27 cellular contexts compared by ENCODE assay signal in the genomic region with DNA sequence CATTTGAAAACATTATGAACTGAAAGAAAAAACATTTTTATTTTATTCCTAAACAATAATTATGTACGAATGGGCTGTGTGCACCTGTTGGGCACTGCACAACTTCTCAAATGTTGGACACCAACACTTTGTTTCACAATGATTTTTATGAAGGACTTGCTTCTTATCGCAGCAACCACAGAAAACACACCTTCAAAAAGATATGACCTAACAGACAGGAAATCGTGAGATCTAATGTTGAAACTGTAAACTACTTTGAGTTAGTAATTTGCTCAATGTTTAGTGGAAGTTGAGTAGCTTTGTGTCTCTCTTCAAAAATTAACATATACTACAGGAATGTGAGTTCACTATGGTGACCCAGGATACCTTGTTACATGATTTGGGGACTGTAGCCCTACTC.
"Had no signal": no experiment of that assay in that cellular context is flagged by ENCODE, and none has a peak within 500 bp of the region (broad histone marks: within the 10 kb centered on the region; RNA-seq: fewer than 3 reads in every experiment).

No MANE protein-coding gene starts in this region.

- H3K4me1 ChIP-seq: colonic mucosa, esophagus squamous epithelium, foreskin keratinocyte, gastroesophageal sphincter had no signal

- H3K27me3 ChIP-seq: colonic mucosa, gastrocnemius medialis, heart left ventricle had no signal

- H3K36me3 ChIP-seq: colonic mucosa, esophagus muscularis mucosa, esophagus squamous epithelium, gastrocnemius medialis, gastroesophageal sphincter, heart left ventricle, heart right ventricle had no signal

- H3K4me2 ChIP-seq: hepatocyte had no signal

- ATAC-seq: effector memory CD8-positive, alpha-beta T cell; esophagus mucosa; gastrocnemius medialis; gastroesophageal sphincter had no signal

- DNase-seq: colonic mucosa; cortex of kidney; dermis blood vessel endothelial cell; effector CD8-positive, alpha-beta T cell; effector memory CD4-positive, alpha-beta T cell; effector memory CD8-positive, alpha-beta T cell; endodermal cell; erythroblast; esophagus squamous epithelium; foreskin fibroblast; foreskin keratinocyte; foreskin melanocyte; gastrocnemius medialis; head of caudate nucleus; heart left ventricle; hippocampal formation had no signal

- H3K79me2 ChIP-seq: hepatocyte had no signal

- FAIRE-seq: colon, endometrium, endothelial cell of umbilical vein, frontal cortex had no signal

- H3K9me3 ChIP-seq: colonic mucosa, esophagus muscularis mucosa, esophagus squamous epithelium, gastrocnemius medialis, gastroesophageal sphincter, heart left ventricle, heart right ventricle had no signal

- H2AFZ ChIP-seq: hepatocyte had no signal

- H3K4me3 ChIP-seq: colonic mucosa, coronary artery, dorsolateral prefrontal cortex, esophagus muscularis mucosa, esophagus squamous epithelium, gastrocnemius medialis, gastroesophageal sphincter, heart left ventricle, heart right ventricle, hepatocyte had no signal
